In genomic region chr6:7426447-7427169, GRCh38 we compare ENCODE assay signal across 24 cellular contexts. TPM values are rescaled to one million over a fixed set of nuclear protein-coding genes. Genes with fewer than 3 reads are reported as not detected.
DNase-seq lines count a peak whose midpoint lies in the region; ATAC-seq, FAIRE-seq and TF ChIP-seq lines count a peak whose summit lies in the region.
"Had no signal": no experiment of that assay in that cellular context is flagged by ENCODE, and none has a peak within 500 bp of the region (broad histone marks: within the 10 kb centered on the region; RNA-seq: fewer than 3 reads in every experiment).

No MANE protein-coding gene starts in this region.

- no peaks in the 10 kb centered on the region for H3K79me2 ChIP-seq in K562 (ENCODE audit: control insufficient read depth, insufficient read depth, low read length)
- no peaks in the 10 kb centered on the region for H3K79me2 ChIP-seq in smooth muscle cell (ENCODE audit: low read depth)

- ATAC-seq in IMR-90 (ENCODE audit: low read depth) (no peak), K562 (no peak), left cardiac atrium (no peak)
- ATAC-seq: mucosa of descending colon, natural killer cell had no signal

- no peaks in the 10 kb centered on the region for H4K20me1 ChIP-seq in IMR-90 (ENCODE audit: insufficient read depth, low read length)
- H4K20me1 ChIP-seq in K562 (replicated peaks; ENCODE audit: control insufficient read depth, insufficient read depth, low read length) = 0 out of 2 replicates have a peak, but pooled peaks cover 2% of the 10 kb centered on the region
- H4K20me1 ChIP-seq in smooth muscle cell (ENCODE audit: low read depth) = no peaks in the 10 kb centered on the region

- H3K79me1 ChIP-seq in IMR-90 (ENCODE audit: low read depth in 1 of 2, low read length in 2 of 2) = no peaks in the 10 kb centered on the region

- DNase-seq in IMR-90 = no peak
- DNase-seq in K562 (ENCODE audit: extremely low read depth in 1 of 4, low spot score in 3 of 4) = no peak
- DNase-seq in fibroblast of villous mesenchyme (ENCODE audit: low read depth) = peak; percentile 11
- DNase-seq in smooth muscle cell (lab: John Stamatoyannopoulos, UW; ENCODE audit: unreplicated experiment) = no peak
- DNase-seq in left cardiac atrium = no peak
- no peak for DNase-seq in stimulated activated CD4-positive, alpha-beta T cell treated with anti-CD3 and anti-CD28 coated beads, Interleukin-4, amount 100 ng/mL, for 1 hour
- DNase-seq in SHP77 treated with DMSO at 0.1 percent for 48 hours (lab: John Stamatoyannopoulos, UW) = no peak
- DNase-seq: activated CD4-positive, alpha-beta T cell treated with anti-CD3 and anti-CD28 coated beads for 48 hours; activated CD8-positive, alpha-beta memory T cell treated with anti-CD3 and anti-CD28 coated beads for 24 hours; activated T-cell treated with anti-CD3 and anti-CD28 coated beads for 4 hours; BE2C; central memory CD4-positive, alpha-beta T cell; DMS153; hippocampal formation; mucosa of descending colon; natural killer cell; NCI-H446; RPMI8226; T1000; thyroid gland had no signal

- no peak overlapping the region for H2BK15ac ChIP-seq in IMR-90 (ENCODE audit: low read depth, low read length)

- H3K4me2 ChIP-seq in IMR-90 (ENCODE audit: low read depth, low read length) (no peak overlapping the region), K562 (ENCODE audit: insufficient read depth, low read length) (no peak overlapping the region), smooth muscle cell (peak overlapping the region; percentile 52)

- dilution Hi-C loops in IMR-90 (cut with HindIII; ENCODE audit: low sequenced_read_pairs, unreplicated experiment) = no loop called here

- CTCF ChIA-PET in IMR-90 (lab: Yijun Ruan, JAX) = no interaction called here
- CTCF ChIA-PET in K562 (lab: Yijun Ruan, JAX; ENCODE audit: low intra/inter-chr PET ratio) = no interaction called here

- no peak overlapping the region for H3K18ac ChIP-seq in IMR-90 (ENCODE audit: low read depth, low read length)

- no peak overlapping the region for H3K9ac ChIP-seq in IMR-90 (ENCODE audit: low read depth, low read length)
- no peak overlapping the region for H3K9ac ChIP-seq in K562 (ENCODE audit: insufficient read depth in 1 of 2, low read depth in 2 of 2, low read length in 2 of 2)
- no peak overlapping the region for H3K9ac ChIP-seq in smooth muscle cell (ENCODE audit: low read depth)

- intact Hi-C loops in IMR-90 (cut with micrococcal nuclease) = no loop called here
- intact Hi-C loops in K562 (cut with micrococcal nuclease) = no loop called here
- intact Hi-C loops in left cardiac atrium (cut with DNase I) = no loop called here

- H3K9me3 ChIP-seq in IMR-90 (ENCODE audit: control insufficient read depth, insufficient read depth, low read length) = no peaks in the 10 kb centered on the region
- H3K9me3 ChIP-seq in K562 (replicated peaks; ENCODE audit: control insufficient read depth, insufficient read depth, low read depth, low read length) = no peaks in the 10 kb centered on the region; the same call in 1 of the 2 replicates
- no peaks in the 10 kb centered on the region for H3K9me3 ChIP-seq in smooth muscle cell (replicated peaks; ENCODE audit: low read depth)
- H3K9me3 ChIP-seq: BE2C, mucosa of descending colon, thyroid gland had no signal

- H2AK5ac ChIP-seq in IMR-90 (ENCODE audit: low read depth, low read length) = no peak overlapping the region

- H2AFZ ChIP-seq in IMR-90 (replicated peaks; ENCODE audit: low read length, poor library complexity) (peak overlapping the region; percentile 17), K562 (ENCODE audit: low read depth, low read length) (no peak overlapping the region), smooth muscle cell (ENCODE audit: low read depth) (no peak overlapping the region)

- no peak overlapping the region for H4K8ac ChIP-seq in IMR-90 (ENCODE audit: low read depth in 2 of 2, low read length in 2 of 2)

- no peaks in the 10 kb centered on the region for H3K36me3 ChIP-seq in IMR-90 (ENCODE audit: control insufficient read depth, insufficient read depth, low read length)
- H3K36me3 ChIP-seq in K562 (ENCODE audit: control insufficient read depth, insufficient read depth, low read length) = no peaks in the 10 kb centered on the region
- H3K36me3 ChIP-seq in smooth muscle cell (ENCODE audit: low read depth) = no peaks in the 10 kb centered on the region
- H3K36me3 ChIP-seq: BE2C, thyroid gland had no signal

- in situ Hi-C loops in IMR-90 (cut with MboI; ENCODE audit: low sequenced_read_pairs) (no loop called here), K562 (cut with MboI) (no loop called here)

- no peak overlapping the region for H4K91ac ChIP-seq in IMR-90 (ENCODE audit: insufficient read depth, low read depth, low read length)

- H3K14ac ChIP-seq in IMR-90 (replicated peaks; ENCODE audit: low read depth, low read length) = no peak overlapping the region

- H3K27me3 ChIP-seq in IMR-90 (ENCODE audit: control insufficient read depth, insufficient read depth, low read length) (no peaks in the 10 kb centered on the region), K562 (ENCODE audit: control insufficient read depth in 2 of 2, insufficient read depth in 2 of 2, low read length in 2 of 2) (peaks cover 2 to 13% of the 10 kb centered on the region in 2 experiments; a peak in 4 of 5 replicates), smooth muscle cell (ENCODE audit: low read depth) (no peaks in the 10 kb centered on the region)
- H3K27me3 ChIP-seq: BE2C, thyroid gland had no signal

- no peak overlapping the region for H3K56ac ChIP-seq in IMR-90 (ENCODE audit: extremely low read depth, insufficient read depth, low read length)

- H3K4me1 ChIP-seq in IMR-90 (ENCODE audit: control insufficient read depth, insufficient read depth, low read length) = no peaks in the 10 kb centered on the region
- H3K4me1 ChIP-seq in K562 (replicated peaks in 1 of 2; ENCODE audit: control insufficient read depth in 2 of 2, insufficient read depth in 2 of 2, low read length in 2 of 2) = peaks cover 0 to 4% of the 10 kb centered on the region in 2 experiments; a peak in 3 of 5 replicates
- H3K4me1 ChIP-seq in smooth muscle cell (ENCODE audit: low read depth) = no peaks in the 10 kb centered on the region
- H3K4me1 ChIP-seq: BE2C, thyroid gland had no signal

- H2BK120ac ChIP-seq in IMR-90 (ENCODE audit: low read depth, low read length) = no peak overlapping the region

- H2BK5ac ChIP-seq in IMR-90 (ENCODE audit: low read depth, low read length, poor library complexity, severe bottlenecking) = no peak overlapping the region

- TF ChIP-seq CTCF in IMR-90 (conservative IDR thresholded peaks at IDR 0.05; ENCODE audit: low read depth, low read length) (no peak), K562 (IDR thresholded peaks at IDR 0.05 in 2 of 3, conservative IDR thresholded peaks at IDR 0.05 in 1 of 3; ENCODE audit: insufficient read depth in 2 of 3, low read depth in 1 of 3, low read length in 3 of 3) (no peak), fibroblast of villous mesenchyme (IDR thresholded peaks at IDR 0.05; ENCODE audit: insufficient read depth, low read depth, low read length) (no peak), smooth muscle cell (IDR thresholded peaks at IDR 0.05; ENCODE audit: borderline replicate concordance, insufficient read depth, poor library complexity, severe bottlenecking) (no peak)

- POLR2A ChIA-PET in IMR-90 (lab: Charles Lee; ENCODE audit: unreplicated experiment) = interaction anchor here (0.6 kb wide), 1 partner anchor 125 kb away, joined by 3 read pairs; no protein-coding TSS in a partner anchor
- POLR2A ChIA-PET in K562 (lab: Yijun Ruan, JAX) = interaction anchor here (0.7 to 1.2 kb wide), 2 partner anchors 9 to 269 kb away, joined by 3 to 7 read pairs; no protein-coding TSS in a partner anchor

- no peak overlapping the region for H3K4ac ChIP-seq in IMR-90 (ENCODE audit: low read depth, low read length)

- H3K27ac ChIP-seq in IMR-90 (ENCODE audit: insufficient read depth, low read length) (no peak overlapping the region), K562 (ENCODE audit: extremely low read depth, low read depth, low read length) (no peak overlapping the region), smooth muscle cell (ENCODE audit: low read depth) (peak overlapping the region; percentile 72)
- H3K27ac ChIP-seq: thyroid gland, VCaP had no signal

- no peak overlapping the region for H3K23ac ChIP-seq in IMR-90 (ENCODE audit: low read depth, low read length)

- BruUV-seq in IMR-90 (replicated peaks; lab: Mats Ljungman, UMichigan) (no TSS peak), K562 (replicated peaks; lab: Mats Ljungman, UMichigan) (no TSS peak)

- H2AK9ac ChIP-seq in IMR-90 (replicated peaks; ENCODE audit: low read depth, low read length, poor library complexity) = no peak overlapping the region

- no peak for TF ChIP-seq POLR2A in IMR-90 (IDR thresholded peaks at IDR 0.05; ENCODE audit: low read depth, low read length)
- no peak for TF ChIP-seq POLR2A in K562 (conservative IDR thresholded peaks at IDR 0.05)

- no peak for TF ChIP-seq EP300 in K562 (IDR thresholded peaks at IDR 0.05; ENCODE audit: low read length)

- no peak overlapping the region for H4K5ac ChIP-seq in IMR-90 (ENCODE audit: low read depth, low read length)

- H3F3A ChIP-seq in smooth muscle cell (ENCODE audit: low read depth) = peaks cover 5% of the 10 kb centered on the region

- TF ChIP-seq RAD21 in IMR-90 (IDR thresholded peaks at IDR 0.05; ENCODE audit: low read length) (no peak), K562 (CRISPR knock-in tag; conservative IDR thresholded peaks at IDR 0.05 in 1 of 2, IDR thresholded peaks at IDR 0.05 in 1 of 2) (no peak)

- WGBS in IMR-90 (ENCODE audit: extremely low coverage in 2 of 2, insufficient read length in 1 of 2), 2 experiments = 100% methylated on average over 1 of the region's 16 CpGs; no CpG with 5 or more reads in 1 of the 2 experiments
- WGBS in K562 (ENCODE audit: insufficient coverage, low coverage, missing lambda C conversion rate) = 57% methylated on average over 16 of the region's 16 CpGs
- 84% methylated on average over 16 of the region's 16 CpGs for WGBS in smooth muscle cell (ENCODE audit: low lambda C conversion rate)

- no peak overlapping the region for H2BK20ac ChIP-seq in IMR-90 (ENCODE audit: low read depth, low read length)

- H3K4me3 ChIP-seq in IMR-90 (ENCODE audit: insufficient read depth, low read depth, low read length) = no peak overlapping the region
- H3K4me3 ChIP-seq in K562 = no peak overlapping the region
- no peak overlapping the region for H3K4me3 ChIP-seq in fibroblast of villous mesenchyme (ENCODE audit: low read depth, low read length)
- H3K4me3 ChIP-seq in smooth muscle cell = no peak overlapping the region
- H3K4me3 ChIP-seq: lung, mucosa of descending colon, skin epidermis, thyroid gland had no signal

- FAIRE-seq in K562 (lab: Jason Lieb, UNC) = no peak

- peaks cover 3% of the 10 kb centered on the region; the same call in 1 of the 2 replicates for H3K9me1 ChIP-seq in IMR-90 (ENCODE audit: insufficient read depth, low read length)
- no peaks in the 10 kb centered on the region for H3K9me1 ChIP-seq in K562 (ENCODE audit: control insufficient read depth, insufficient read depth, low read length)

RNA-seq across cellular contexts. Expression of gene RIOK1, which starts 37.0 kb away (rescaled TPM):
- 17.0 and 27.2 TPM in 2 replicates for total RNA-seq in IMR-90 (2012; rRNA removed)
- 14.2 and 17.8 TPM in 2 replicates for polyA plus RNA-seq in IMR-90 (2012; rRNA removed)
- polyA plus RNA-seq in IMR-90 (2012; cell fraction: cytosol; rRNA removed) = 5.8 and 10.2 TPM in 2 replicates
- 10.8 and 22.4 TPM in 2 replicates for polyA plus RNA-seq in IMR-90 (2012; cell fraction: nucleus; rRNA removed; ENCODE audit: low replicate concordance)
- 41.8 and 105 TPM in 2 replicates for total RNA-seq in K562 (2011; cell fraction: chromatin; rRNA removed; ENCODE audit: low replicate concordance)
- 33.6 and 35.4 TPM in 2 replicates for total RNA-seq in K562 (2011; cell fraction: nucleolus; rRNA removed)
- 32.4 and 48.0 TPM in 2 replicates for total RNA-seq in K562 (2011; cell fraction: nucleoplasm; rRNA removed)
- total RNA-seq in K562 (2014; rRNA removed) = 52.8 and 129 TPM in 2 replicates
- 52.2 and 55.1 TPM in 2 replicates for total RNA-seq in K562 (2014; rRNA removed; fragmentation: Illumina TruSeq; extraction: Trizol)
- 56.1 and 65.9 TPM in 2 replicates for total RNA-seq in K562 (2015; rRNA removed; fragmentation: Illumina TruSeq; extraction: Trizol)
- 48.6 TPM in 2 replicates for total RNA-seq in K562 (2021)
- 24.9 and 25.8 TPM in 2 replicates for polyA plus RNA-seq in K562 (2011; rRNA removed)
- 30.6 and 33.9 TPM in 2 replicates for polyA plus RNA-seq in K562 (2011; cell fraction: cytosol; rRNA removed)
- 80.1 and 82.5 TPM in 2 replicates for polyA plus RNA-seq in K562 (2011; cell fraction: nucleus; rRNA removed)
- polyA plus RNA-seq in K562 (2012) = 36.3 and 43.3 TPM in 2 replicates
- 66.3 and 73.1 TPM in 2 replicates for polyA plus RNA-seq in K562 (2014; fragmentation: Illumina TruSeq; extraction: Trizol)
- polyA plus RNA-seq in K562 (2014; fragmentation: Nextera tagmentation; extraction: Ambion mirVana) = 100 to 1,000 TPM in 1 of 2 experiments, 10 to 100 TPM in 1; 51.7 to 101 TPM
- polyA plus RNA-seq in K562 (2014; rRNA removed) = 43.6 and 46.2 TPM in 2 replicates
- polyA minus RNA-seq in K562 (2011; rRNA and poly(A)+ RNA removed) = 32.5 and 38.9 TPM in 2 replicates
- polyA minus RNA-seq in K562 (2011; cell fraction: cytosol; rRNA and poly(A)+ RNA removed) = 12.7 and 25.0 TPM in 2 replicates
- 36.8 and 46.4 TPM in 2 replicates for polyA minus RNA-seq in K562 (2011; cell fraction: nucleus; rRNA and poly(A)+ RNA removed)
- 15.8 and 24.2 TPM in 2 replicates for total RNA-seq in fibroblast of villous mesenchyme
- 11.8 and 12.4 TPM in 2 replicates for total RNA-seq in smooth muscle cell
- 12.4 and 18.8 TPM in 2 replicates for polyA plus RNA-seq in smooth muscle cell
- total RNA-seq in left cardiac atrium = 10 to 100 TPM in 1 of 2 donors, 1 to 10 TPM in 1; 10.0 to 16.4 TPM

RNA-seq across cellular contexts. Expression of gene CAGE1, which starts 37.1 kb away (rescaled TPM):
- under 0.01 TPM in 1 of 2 replicates, not detected in the other for total RNA-seq in IMR-90 (2012; rRNA removed)
- not detected in 2 replicates for polyA plus RNA-seq in IMR-90 (2012; rRNA removed)
- not detected in 2 replicates for polyA plus RNA-seq in IMR-90 (2012; cell fraction: cytosol; rRNA removed)
- polyA plus RNA-seq in IMR-90 (2012; cell fraction: nucleus; rRNA removed; ENCODE audit: low replicate concordance) = not detected in 2 replicates
- 0.48 and 1.2 TPM in 2 replicates for total RNA-seq in K562 (2011; cell fraction: chromatin; rRNA removed; ENCODE audit: low replicate concordance)
- 1.2 and 1.8 TPM in 2 replicates for total RNA-seq in K562 (2011; cell fraction: nucleolus; rRNA removed)
- total RNA-seq in K562 (2011; cell fraction: nucleoplasm; rRNA removed) = 1.5 and 3.0 TPM in 2 replicates
- total RNA-seq in K562 (2014; rRNA removed) = 0.18 and 0.20 TPM in 2 replicates
- 0.16 and 0.18 TPM in 2 replicates for total RNA-seq in K562 (2014; rRNA removed; fragmentation: Illumina TruSeq; extraction: Trizol)
- 0.11 and 0.14 TPM in 2 replicates for total RNA-seq in K562 (2015; rRNA removed; fragmentation: Illumina TruSeq; extraction: Trizol)
- total RNA-seq in K562 (2021) = 0.11 and 0.33 TPM in 2 replicates
- 0.13 TPM in 1 of 2 replicates, not detected in the other for polyA plus RNA-seq in K562 (2011; rRNA removed)
- polyA plus RNA-seq in K562 (2011; cell fraction: cytosol; rRNA removed) = 0.07 TPM in 1 of 2 replicates, not detected in the other
- 0.32 and 0.37 TPM in 2 replicates for polyA plus RNA-seq in K562 (2011; cell fraction: nucleus; rRNA removed)
- 0.04 and 0.21 TPM in 2 replicates for polyA plus RNA-seq in K562 (2012)
- not detected in 2 replicates for polyA plus RNA-seq in K562 (2014; fragmentation: Illumina TruSeq; extraction: Trizol)
- polyA plus RNA-seq in K562 (2014; fragmentation: Nextera tagmentation; extraction: Ambion mirVana) = not detected
- polyA plus RNA-seq in K562 (2014; rRNA removed) = 0.04 TPM in 1 of 2 replicates, not detected in the other
- 0.09 and 0.21 TPM in 2 replicates for polyA minus RNA-seq in K562 (2011; rRNA and poly(A)+ RNA removed)
- polyA minus RNA-seq in K562 (2011; cell fraction: cytosol; rRNA and poly(A)+ RNA removed) = 0.36 TPM in 1 of 2 replicates, not detected in the other
- polyA minus RNA-seq in K562 (2011; cell fraction: nucleus; rRNA and poly(A)+ RNA removed) = 1.6 and 2.0 TPM in 2 replicates
- total RNA-seq in fibroblast of villous mesenchyme = under 0.01 TPM in 2 replicates
- total RNA-seq in smooth muscle cell = not detected in 2 replicates
- polyA plus RNA-seq in smooth muscle cell = not detected in 2 replicates
- under 1 TPM in 1 of 2 donors, not detected in 1; 0.06 TPM for total RNA-seq in left cardiac atrium
- polyA plus RNA-seq: fibroblast of lung, lung had no signal
